ENCODE assay signal across 7 cellular contexts in genomic region chr10:57494481-57494880, GRCh38.
"Had no signal": no experiment of that assay in that cellular context is flagged by ENCODE, and none has a peak within 500 bp of the region (broad histone marks: within the 10 kb centered on the region; RNA-seq: fewer than 3 reads in every experiment).

No MANE protein-coding gene starts in this region.

- ATAC-seq: GM12878 had no signal

- FAIRE-seq: G401.6, GM12878, GM12891, GM12892, GM18507 had no signal

- DNase-seq: GDM1, GF-D8 had no signal

- H3K4me3 ChIP-seq: GM12878 had no signal
